11 cellular contexts compared by ENCODE assay signal in genomic region chr1:44089371-44090070, GRCh38. TPM values are rescaled to one million over a fixed set of nuclear protein-coding genes. Genes with fewer than 3 reads are reported as not detected.
DNase-seq lines count a peak whose midpoint lies in the region; ATAC-seq and TF ChIP-seq lines count a peak whose summit lies in the region.
"Had no signal": no experiment of that assay in that cellular context is flagged by ENCODE, and none has a peak within 500 bp of the region (broad histone marks: within the 10 kb centered on the region; RNA-seq: fewer than 3 reads in every experiment).

No MANE protein-coding gene starts in this region.

- DNase-seq in Right ventricle myocardium inferior (ENCODE audit: missing footprints): no peak
- DNase-seq in right atrium auricular region (ENCODE audit: low spot score): no peak
- peak; percentile 43 for DNase-seq in RPMI7951 (ENCODE audit: low read depth)
- peak in 1 of 2 donors; percentile 60 for DNase-seq in cardiac muscle cell (ENCODE audit: low read depth in 1 of 2, low spot score in 1 of 2)
- no peak for DNase-seq in type B pancreatic cell (ENCODE audit: extremely low spot score, unreplicated experiment)
- DNase-seq in AML-193 (lab: John Stamatoyannopoulos, UW): no peak
- no peak for DNase-seq in cerebellar nuclear complex (lab: John Stamatoyannopoulos, UW)
- no peak for DNase-seq in NCI-H446 treated with DMSO at 0.1 percent for 48 hours (lab: John Stamatoyannopoulos, UW)
- DNase-seq: DMS79, upper lobe of left lung had no signal

- H3K4me1 ChIP-seq in right atrium auricular region (peaks cover 0 to 6% of the 10 kb centered on the region in 2 donors), cardiac muscle cell (ENCODE audit: low read depth) (peaks cover 32% of the 10 kb centered on the region)

- peak; percentile 82 for ATAC-seq in Right ventricle myocardium inferior

- H3K4me3 Mint-ChIP-seq in type B pancreatic cell: no peak overlapping the region

- no peaks in the 10 kb centered on the region for H3K9me3 Mint-ChIP-seq in type B pancreatic cell

- intact Hi-C loops in Right ventricle myocardium inferior (cut with DNase I): no loop called here

- no peaks in the 10 kb centered on the region for H3K36me3 Mint-ChIP-seq in type B pancreatic cell

- no peak overlapping the region for H3K4me3 ChIP-seq in right atrium auricular region
- H3K4me3 ChIP-seq in cardiac muscle cell: no peak overlapping the region
- H3K4me3 ChIP-seq: upper lobe of left lung had no signal

- H3K27ac ChIP-seq in right atrium auricular region: no peak overlapping the region
- H3K27ac ChIP-seq in cardiac muscle cell: peak overlapping the region; percentile 14
- H3K27ac ChIP-seq: upper lobe of left lung had no signal

- H3K36me3 ChIP-seq in right atrium auricular region (no peaks in the 10 kb centered on the region), cardiac muscle cell (no peaks in the 10 kb centered on the region)
- H3K36me3 ChIP-seq: upper lobe of left lung had no signal

- peaks cover 19% of the 10 kb centered on the region for H3K27me3 Mint-ChIP-seq in type B pancreatic cell

- H3K4me1 Mint-ChIP-seq in type B pancreatic cell (ENCODE audit: unreplicated experiment): peaks cover 21% of the 10 kb centered on the region

- H3K27me3 ChIP-seq in right atrium auricular region: no peaks in the 10 kb centered on the region
- H3K27me3 ChIP-seq in cardiac muscle cell: no peaks in the 10 kb centered on the region
- H3K27me3 ChIP-seq: upper lobe of left lung had no signal

- peak overlapping the region; percentile 20 for H3K27ac Mint-ChIP-seq in type B pancreatic cell

- no peak for TF ChIP-seq CTCF in right atrium auricular region (IDR thresholded peaks at IDR 0.05)
- no peak for TF ChIP-seq CTCF in cardiac muscle cell (IDR thresholded peaks at IDR 0.05; ENCODE audit: low read depth, low read length)
- TF ChIP-seq CTCF in type B pancreatic cell (conservative IDR thresholded peaks at IDR 0.05): no peak

- H3K9me3 ChIP-seq in right atrium auricular region (peaks cover 0 to 10% of the 10 kb centered on the region in 2 donors), cardiac muscle cell (ENCODE audit: low read depth) (no peaks in the 10 kb centered on the region)
- H3K9me3 ChIP-seq: upper lobe of left lung had no signal

RNA-seq across cellular contexts. Expression of gene KLF17, which starts 29.1 kb away (rescaled TPM):
- total RNA-seq in Right ventricle myocardium inferior (not detected), right atrium auricular region (not detected), cardiac muscle cell (not detected in 2 replicates), type B pancreatic cell (ENCODE audit: low replicate concordance) (not detected in 2 replicates)
- 0.68 and 1.2 TPM in 2 replicates for total RNA-seq in RPMI7951 (2014; rRNA removed; shearing (Covaris generic))
- not detected in 2 replicates for polyA plus RNA-seq in cardiac muscle cell
- total RNA-seq: mucosa of gallbladder had no signal

RNA-seq across cellular contexts. Expression of gene KLF18, which starts 51.9 kb away (rescaled TPM):
- total RNA-seq in Right ventricle myocardium inferior (not detected), right atrium auricular region (not detected), cardiac muscle cell (not detected in 2 replicates), type B pancreatic cell (ENCODE audit: low replicate concordance) (not detected in 2 replicates)
- not detected in 2 replicates for total RNA-seq in RPMI7951 (2014; rRNA removed; shearing (Covaris generic))
- not detected in 2 replicates for polyA plus RNA-seq in cardiac muscle cell
- total RNA-seq: upper lobe of left lung had no signal

RNA-seq across cellular contexts. Expression of gene SLC6A9, which starts 58.3 kb away (rescaled TPM):
- total RNA-seq in Right ventricle myocardium inferior (1.5 TPM), right atrium auricular region (1 to 10 TPM; 1.0 to 1.6 TPM), cardiac muscle cell (4.9 and 6.0 TPM in 2 replicates), type B pancreatic cell (ENCODE audit: low replicate concordance) (21.0 and 27.0 TPM in 2 replicates)
- 8.2 and 8.9 TPM in 2 replicates for total RNA-seq in RPMI7951 (2014; rRNA removed; shearing (Covaris generic))
- 12.1 and 13.2 TPM in 2 replicates for polyA plus RNA-seq in cardiac muscle cell
